ENCODE assay signal across 21 cellular contexts in genomic region chr13:113325779-113326178, GRCh38. TPM values are rescaled to one million over a fixed set of nuclear protein-coding genes. Genes with fewer than 3 reads are reported as not detected.
DNase-seq lines count a peak whose midpoint lies in the region; ATAC-seq, FAIRE-seq and TF ChIP-seq lines count a peak whose summit lies in the region.
"Had no signal": no experiment of that assay in that cellular context is flagged by ENCODE, and none has a peak within 500 bp of the region (broad histone marks: within the 10 kb centered on the region; RNA-seq: fewer than 3 reads in every experiment).

No MANE protein-coding gene starts in this region.

- WGBS in H1 (ENCODE audit: extremely low coverage in 1 of 2, insufficient coverage in 1 of 2, insufficient read length in 1 of 2, insufficient replicate concordance in 2 of 2, low coverage in 1 of 2, low lambda C conversion rate in 2 of 2, missing lambda C conversion rate in 1 of 2), 2 experiments: 93% methylated on average over 23 of the region's 23 CpGs; no CpG with 5 or more reads in 1 of the 2 experiments
- WGBS in hepatocyte (ENCODE audit: low lambda C conversion rate, missing lambda C conversion rate): 86% methylated on average over 23 of the region's 23 CpGs

- peak; percentile 13 for TF ChIP-seq POLR2A in GM18505 (IDR thresholded peaks at IDR 0.05; ENCODE audit: borderline replicate concordance, extremely low read depth, insufficient read depth, insufficient read length)
- TF ChIP-seq POLR2A in H1 (IDR thresholded peaks at IDR 0.05; ENCODE audit: control extremely low read depth in 1 of 2, low read depth in 2 of 2, low read length in 2 of 2): no peak

- no peak for DNase-seq in H1 (ENCODE audit: low read depth in 1 of 2, low spot score in 2 of 2)
- no peak for DNase-seq in activated CD4-positive, CD25-positive, alpha-beta regulatory T cell (lab: John Stamatoyannopoulos, UW)
- DNase-seq in hepatocyte (ENCODE audit: low spot score): no peak
- DNase-seq: CD4-positive, CD25-positive, alpha-beta regulatory T cell; CD8-positive, alpha-beta memory T cell; COR-L47; DMS 273 treated with DMSO at 0.1 percent for 48 hours; DMS53; DND-41; EL; GM23248; HFFc6 had no signal

- no peak overlapping the region for H3K18ac ChIP-seq in H1 (ENCODE audit: extremely low read depth, low read length)

- no peaks in the 10 kb centered on the region for H3K23me2 ChIP-seq in H1 (ENCODE audit: low read depth, low read length)

- H2BK12ac ChIP-seq in H1 (ENCODE audit: low read depth, low read length): no peak overlapping the region

- H2BK20ac ChIP-seq in H1 (ENCODE audit: low read length): no peak overlapping the region

- H2BK15ac ChIP-seq in H1 (ENCODE audit: low read length): no peak overlapping the region

- no peaks in the 10 kb centered on the region; a peak in 1 of 7 replicates for H3K4me1 ChIP-seq in H1 (replicated peaks in 1 of 4; ENCODE audit: control insufficient read depth in 3 of 4, insufficient read depth in 4 of 4, low read length in 3 of 4)
- H3K4me1 ChIP-seq in hepatocyte (ENCODE audit: insufficient read depth): no peaks in the 10 kb centered on the region
- H3K4me1 ChIP-seq: BLaER1 treated with 17β-estradiol and CSF1 and Interleukin-3, amounts not matched to agents 10 nM and 100 nM had no signal

- H4K8ac ChIP-seq in H1 (ENCODE audit: extremely low read depth, insufficient read depth, low read length): peak overlapping the region; percentile 46; the same call in 1 of the 2 replicates

- no peak overlapping the region for H2BK5ac ChIP-seq in H1 (ENCODE audit: low read depth, low read length)

- H3K4me1 Mint-ChIP-seq in stimulated activated memory B cell treated with anti-CD40 and anti-IgM and Interleukin-4, amounts not matched to agents 10 μg/mL and 1 μg/mL and 100 μg/mL, for 72 hours: no peaks in the 10 kb centered on the region
- H3K4me1 Mint-ChIP-seq: B cell had no signal

- no peak overlapping the region for H3K9ac ChIP-seq in H1 (replicated peaks in 1 of 4; ENCODE audit: extremely low read depth in 1 of 4, low read depth in 3 of 4, low read length in 3 of 4)
- H3K9ac ChIP-seq: BLaER1 treated with 17β-estradiol and CSF1 and Interleukin-3, amounts not matched to agents 10 nM and 100 nM; GM23248; KMS-11 had no signal

- no peak overlapping the region for H2AFZ ChIP-seq in H1 (ENCODE audit: low read length)
- no peak overlapping the region for H2AFZ ChIP-seq in hepatocyte
- H2AFZ ChIP-seq: GM23248 had no signal

- H3K4ac ChIP-seq in H1 (replicated peaks; ENCODE audit: insufficient read length, low read depth, low read length): no peak overlapping the region

- no peak overlapping the region for H4K5ac ChIP-seq in H1 (ENCODE audit: insufficient read length, low read depth, low read length)

- no peaks in the 10 kb centered on the region for H3K27me3 Mint-ChIP-seq in stimulated activated memory B cell treated with anti-CD40 and anti-IgM and Interleukin-4, amounts not matched to agents 10 μg/mL and 1 μg/mL and 100 μg/mL, for 72 hours
- H3K27me3 Mint-ChIP-seq: B cell; CD4-positive, CD25-positive, alpha-beta regulatory T cell had no signal

- no peaks in the 10 kb centered on the region for H3K79me1 ChIP-seq in H1 (ENCODE audit: low read depth, low read length)

- H3K56ac ChIP-seq in H1 (replicated peaks; ENCODE audit: insufficient read length, low read depth, low read length): no peak overlapping the region

- TF ChIP-seq CTCF in C4-2B (conservative IDR thresholded peaks at IDR 0.05) (no peak), H1 (IDR thresholded peaks at IDR 0.05; ENCODE audit: control extremely low read depth in 1 of 3, insufficient read depth in 1 of 3, low read depth in 1 of 3, low read length in 3 of 3) (no peak), hepatocyte (IDR thresholded peaks at IDR 0.05; ENCODE audit: poor library complexity) (no peak)

- H3K36me3 Mint-ChIP-seq in stimulated activated memory B cell treated with anti-CD40 and anti-IgM and Interleukin-4, amounts not matched to agents 10 μg/mL and 1 μg/mL and 100 μg/mL, for 72 hours: peaks cover 45% of the 10 kb centered on the region

- H3K27ac ChIP-seq in C4-2B (0 out of 2 replicates have a peak overlapping the region, but pooled peaks have one; percentile 4), H1 (ENCODE audit: low read depth, low read length) (no peak overlapping the region), hepatocyte (no peak overlapping the region)
- H3K27ac ChIP-seq: BLaER1 treated with 17β-estradiol and CSF1 and Interleukin-3, amounts not matched to agents 10 nM and 100 nM; GM23248; KMS-11 had no signal

- POLR2A ChIA-PET in H1 (lab: Charles Lee; ENCODE audit: partially characterized antibody): interaction anchor here (1.3 to 5.5 kb wide), 6 partner anchors 10 to 86 kb away, joined by 3 to 34 read pairs (median 4); no protein-coding TSS in a partner anchor

- no peak for ATAC-seq in GM18505 (IDR thresholded peaks at IDR 0.05; ENCODE audit: unreplicated experiment)
- peak; percentile 24 for ATAC-seq in stimulated activated memory B cell treated with anti-CD40 and anti-IgM and Interleukin-4, amounts not matched to agents 10 μg/mL and 1 μg/mL and 100 μg/mL, for 72 hours

- no peaks in the 10 kb centered on the region for H3K9me2 ChIP-seq in hepatocyte (replicated peaks; ENCODE audit: insufficient read depth)

- TF ChIP-seq RAD21 in H1 (IDR thresholded peaks at IDR 0.05 in 1 of 2, conservative IDR thresholded peaks at IDR 0.05 in 1 of 2; ENCODE audit: low read depth in 2 of 2, low read length in 2 of 2): no peak

- H4K91ac ChIP-seq in H1 (replicated peaks; ENCODE audit: insufficient read length, low read length): no peak overlapping the region

- no peak for TF ChIP-seq EP300 in H1 (IDR thresholded peaks at IDR 0.05; ENCODE audit: borderline replicate concordance in 1 of 2, low read depth in 2 of 2, low read length in 2 of 2)

- no peaks in the 10 kb centered on the region for H3K9me3 Mint-ChIP-seq in stimulated activated memory B cell treated with anti-CD40 and anti-IgM and Interleukin-4, amounts not matched to agents 10 μg/mL and 1 μg/mL and 100 μg/mL, for 72 hours
- H3K9me3 Mint-ChIP-seq: CD4-positive, CD25-positive, alpha-beta regulatory T cell; CD8-positive, alpha-beta memory T cell; HFFc6 had no signal

- H3K4me2 ChIP-seq in H1 (ENCODE audit: insufficient read depth in 1 of 2, low read depth in 2 of 2, low read length in 2 of 2) (no peak overlapping the region), hepatocyte (no peak overlapping the region)
- H3K4me2 ChIP-seq: BLaER1 treated with 17β-estradiol and CSF1 and Interleukin-3, amounts not matched to agents 10 nM and 100 nM; KMS-11 had no signal

- no peaks in the 10 kb centered on the region for H3K9me3 ChIP-seq in H1 (ENCODE audit: insufficient read depth in 2 of 2, low read depth in 1 of 2, low read length in 1 of 2)
- H3K9me3 ChIP-seq in hepatocyte (ENCODE audit: low read depth): no peaks in the 10 kb centered on the region
- H3K9me3 ChIP-seq: BLaER1 treated with 17β-estradiol and CSF1 and Interleukin-3, amounts not matched to agents 10 nM and 100 nM had no signal

- H3K36me3 ChIP-seq in H1 (ENCODE audit: control insufficient read depth in 2 of 4, insufficient read depth in 4 of 4, low read length in 3 of 4) (peaks cover 10 to 44% (median 23%) of the 10 kb centered on the region in 4 experiments), hepatocyte (replicated peaks; ENCODE audit: insufficient read depth, low read depth) (peaks cover 4% of the 10 kb centered on the region)

- no peak overlapping the region for H2AK5ac ChIP-seq in H1 (ENCODE audit: low read depth, low read length)

- CTCF ChIA-PET in H1 (lab: Charles Lee; ENCODE audit: partially characterized antibody): interaction anchor here (0.8 kb wide), 1 partner anchor 8 kb away, joined by 3 read pairs; no protein-coding TSS in a partner anchor

- no peak overlapping the region for H3K4me3 Mint-ChIP-seq in stimulated activated memory B cell treated with anti-CD40 and anti-IgM and Interleukin-4, amounts not matched to agents 10 μg/mL and 1 μg/mL and 100 μg/mL, for 72 hours
- H3K4me3 Mint-ChIP-seq: B cell; CD4-positive, CD25-positive, alpha-beta regulatory T cell; CD8-positive, alpha-beta memory T cell; HFFc6 had no signal

- no peak overlapping the region for H3K14ac ChIP-seq in H1 (ENCODE audit: insufficient read length)

- H3K4me3 ChIP-seq in H1 (ENCODE audit: extremely low read depth in 1 of 4, insufficient read depth in 2 of 4, low read depth in 3 of 4, low read length in 4 of 4): no peak overlapping the region
- no peak overlapping the region for H3K4me3 ChIP-seq in hepatocyte
- H3K4me3 ChIP-seq: BLaER1 treated with 17β-estradiol and CSF1 and Interleukin-3, amounts not matched to agents 10 nM and 100 nM; GM23248 had no signal

- no peak overlapping the region for H3K23ac ChIP-seq in H1 (ENCODE audit: insufficient read length)

- H3K79me2 ChIP-seq in H1 (ENCODE audit: control insufficient read depth in 1 of 2, insufficient read depth in 2 of 2, low read length in 2 of 2) (no peaks in the 10 kb centered on the region), hepatocyte (no peaks in the 10 kb centered on the region)

- H3K27me3 ChIP-seq in H1 (replicated peaks in 1 of 4; ENCODE audit: control insufficient read depth in 3 of 4, extremely low read depth in 1 of 4, insufficient read depth in 3 of 4, low read length in 3 of 4) (no peaks in the 10 kb centered on the region), hepatocyte (no peaks in the 10 kb centered on the region)
- H3K27me3 ChIP-seq: BLaER1 treated with 17β-estradiol and CSF1 and Interleukin-3, amounts not matched to agents 10 nM and 100 nM had no signal

- no peak overlapping the region for H3K27ac Mint-ChIP-seq in stimulated activated memory B cell treated with anti-CD40 and anti-IgM and Interleukin-4, amounts not matched to agents 10 μg/mL and 1 μg/mL and 100 μg/mL, for 72 hours
- H3K27ac Mint-ChIP-seq: B cell; CD8-positive, alpha-beta memory T cell; HFFc6 had no signal

- H2BK120ac ChIP-seq in H1 (replicated peaks; ENCODE audit: low read depth, low read length): no peak overlapping the region

- H4K20me1 ChIP-seq in H1 (replicated peaks in 1 of 2; ENCODE audit: control insufficient read depth in 1 of 2, insufficient read depth in 2 of 2, low read length in 2 of 2) (peaks cover 4 to 5% of the 10 kb centered on the region in 2 experiments), hepatocyte (ENCODE audit: insufficient read depth, poor library complexity, severe bottlenecking) (no peaks in the 10 kb centered on the region)

- FAIRE-seq in H1 (lab: Jason Lieb, UNC): no peak
- FAIRE-seq: GM12892, H54 had no signal

RNA-seq across cellular contexts. Expression of gene LAMP1, which starts 28.7 kb away (rescaled TPM):
- total RNA-seq in H1 (2021; fragmentation: NEBNext Ultra II Directional; extraction: Animal tissue kit (Norgen Biotek cat#: 25700)): 140 and 146 TPM in 2 replicates
- polyA plus RNA-seq in H1 (2011; rRNA removed): 97.6 and 99.5 TPM in 2 replicates
- polyA plus RNA-seq in H1 (2011; cell fraction: cytosol; rRNA removed): 73.9 TPM
- polyA plus RNA-seq in H1 (2011; cell fraction: nucleus; rRNA removed): 105 TPM
- 153 to 170 TPM (median 160 TPM) in 4 replicates for polyA plus RNA-seq in H1 (2012, experiment 1 of 2)
- 111 TPM for polyA plus RNA-seq in H1 (2012, experiment 2 of 2)
- 196 TPM for polyA plus RNA-seq in H1 (2013, experiment 1 of 2)
- polyA plus RNA-seq in H1 (2013, experiment 2 of 2): 198 TPM
- polyA minus RNA-seq in H1 (2011; rRNA and poly(A)+ RNA removed): 68.6 and 75.6 TPM in 2 replicates
- polyA minus RNA-seq in H1 (2011; cell fraction: cytosol; rRNA and poly(A)+ RNA removed): 80.5 TPM
- polyA minus RNA-seq in H1 (2011; cell fraction: nucleus; rRNA and poly(A)+ RNA removed): 36.3 TPM
- 156 and 190 TPM in 2 replicates for total RNA-seq in hepatocyte
- polyA plus RNA-seq in hepatocyte: 230 and 233 TPM in 2 replicates

RNA-seq across cellular contexts. Expression of gene GRTP1, which starts 38.2 kb away (rescaled TPM):
- 52.0 and 54.3 TPM in 2 replicates for total RNA-seq in H1 (2021; fragmentation: NEBNext Ultra II Directional; extraction: Animal tissue kit (Norgen Biotek cat#: 25700))
- polyA plus RNA-seq in H1 (2011; rRNA removed) (34.7 and 47.5 TPM in 2 replicates), hepatocyte (20.4 and 22.1 TPM in 2 replicates)
- 42.5 TPM for polyA plus RNA-seq in H1 (2011; cell fraction: cytosol; rRNA removed)
- polyA plus RNA-seq in H1 (2011; cell fraction: nucleus; rRNA removed): 44.3 TPM
- 42.4 to 45.7 TPM (median 42.7 TPM) in 4 replicates for polyA plus RNA-seq in H1 (2012, experiment 1 of 2)
- polyA plus RNA-seq in H1 (2012, experiment 2 of 2): 43.5 TPM
- polyA plus RNA-seq in H1 (2013, experiment 1 of 2): 29.8 TPM
- polyA plus RNA-seq in H1 (2013, experiment 2 of 2): 25.9 TPM
- 15.8 and 16.3 TPM in 2 replicates for polyA minus RNA-seq in H1 (2011; rRNA and poly(A)+ RNA removed)
- polyA minus RNA-seq in H1 (2011; cell fraction: cytosol; rRNA and poly(A)+ RNA removed): 33.6 TPM
- polyA minus RNA-seq in H1 (2011; cell fraction: nucleus; rRNA and poly(A)+ RNA removed): 39.4 TPM
- total RNA-seq in hepatocyte: 20.3 and 22.7 TPM in 2 replicates
- total RNA-seq: A172; B cell; CD4-positive, CD25-positive, alpha-beta regulatory T cell; CD8-positive, alpha-beta memory T cell; GM23248 had no signal
- polyA plus RNA-seq: CD8-positive, alpha-beta memory T cell had no signal
